ENCODE assay signal across 1 cellular context in genomic region chr17:44029736-44030135, GRCh38.
TF ChIP-seq lines count a peak whose summit lies in the region.

No MANE protein-coding gene starts in this region.

TF ChIP-seq in HEK293, 187 proteins besides CTCF, POLR2A, EP300 and RAD21:
- TF ChIP-seq ZBTB17 (tag by site-specific recombination; IDR thresholded peaks at IDR 0.05), result peak; percentile 48; the same call in 1 of the 2 replicates
- TF ChIP-seq ZNF624 (tag by site-specific recombination; IDR thresholded peaks at IDR 0.05), result no peak
